In the genomic region with DNA sequence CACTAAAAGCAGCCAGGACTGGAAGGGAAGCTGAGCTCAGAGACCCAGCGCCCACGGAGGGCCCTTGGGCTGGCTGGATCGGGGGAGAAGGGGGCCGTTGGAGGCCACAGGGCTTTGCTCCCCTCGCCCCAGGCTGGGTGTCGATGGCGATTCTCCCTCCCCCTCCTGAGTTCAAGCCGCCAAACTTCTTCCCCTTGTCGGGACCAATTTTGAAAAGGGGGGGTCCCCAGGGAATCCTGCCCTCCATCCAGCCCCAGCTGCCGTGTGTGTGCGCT, we compare ENCODE assay signal across 16 cellular contexts.
DNase-seq lines count a peak whose midpoint lies in the region; ATAC-seq and TF ChIP-seq lines count a peak whose summit lies in the region.
"Had no signal": no experiment of that assay in that cellular context is flagged by ENCODE, and none has a peak within 500 bp of the region (broad histone marks: within the 10 kb centered on the region; RNA-seq: fewer than 3 reads in every experiment).

No MANE protein-coding gene starts in this region.

- peak overlapping the region; percentile 36 for H3K4me3 ChIP-seq in GM12864 (ENCODE audit: low read depth, low read length)
- H3K4me3 ChIP-seq in PC-3 (ENCODE audit: low read length) = peak overlapping the region; percentile 35; the same call in 1 of the 2 replicates
- peak overlapping the region; percentile 13 for H3K4me3 ChIP-seq in iPS-11a (ENCODE audit: low read depth, low read length)
- H3K4me3 ChIP-seq in skeletal muscle satellite cell (ENCODE audit: low read length) = no peak overlapping the region
- H3K4me3 ChIP-seq in SK-N-SH (ENCODE audit: low read depth in 2 of 2, low read length in 1 of 2) = no peak overlapping the region
- H3K4me3 ChIP-seq: ovary had no signal

- 66% methylated on average over 6 of the region's 11 CpGs for WGBS in SK-N-SH (ENCODE audit: low lambda C conversion rate)

- DNase-seq in GM12864 (ENCODE audit: low read depth) (no peak), PC-3 (no peak), COLO668 (lab: John Stamatoyannopoulos, UW; ENCODE audit: unreplicated experiment) (no peak), SK-N-SH (no peak)
- DNase-seq: aorta, midbrain, MM.1S, NCI-H2081, NCI-H526 treated with DMSO at 0.1 percent for 48 hours, ovary, T-helper 9 cell had no signal

- no peak overlapping the region for H3K27ac ChIP-seq in PC-3 (ENCODE audit: low read length)
- H3K27ac ChIP-seq in SK-N-SH (ENCODE audit: low read depth in 2 of 2, low read length in 1 of 2) = no peak overlapping the region
- H3K27ac ChIP-seq: C4-2B, ovary, testis had no signal

- no peaks in the 10 kb centered on the region for H4K20me1 ChIP-seq in PC-3 (ENCODE audit: low read length)
- no peaks in the 10 kb centered on the region for H4K20me1 ChIP-seq in SK-N-SH (ENCODE audit: insufficient read depth)

- TF ChIP-seq CTCF in GM12864 (IDR thresholded peaks at IDR 0.05; ENCODE audit: low read depth, low read length, missing control alignments) (no peak), PC-3 (conservative IDR thresholded peaks at IDR 0.05; ENCODE audit: low read depth, low read length) (no peak), SK-N-SH (IDR thresholded peaks at IDR 0.05) (no peak)

- TF ChIP-seq EP300 in SK-N-SH (IDR thresholded peaks at IDR 0.05; ENCODE audit: borderline replicate concordance in 1 of 2, low read depth in 1 of 2, low read length in 1 of 2) = no peak

- no peaks in the 10 kb centered on the region for H3K4me1 ChIP-seq in PC-3 (ENCODE audit: insufficient read depth, low read length)
- H3K4me1 ChIP-seq in skeletal muscle satellite cell (ENCODE audit: control insufficient read depth, insufficient read depth, low read length) = no peaks in the 10 kb centered on the region
- H3K4me1 ChIP-seq in SK-N-SH (ENCODE audit: control insufficient read depth in 1 of 2, insufficient read depth in 2 of 2, low read depth in 1 of 2, low read length in 1 of 2) = no peaks in the 10 kb centered on the region
- H3K4me1 ChIP-seq: testis had no signal

- H2AFZ ChIP-seq in PC-3 (ENCODE audit: low read length) = peak overlapping the region; percentile 55; the same call in 1 of the 2 replicates
- H2AFZ ChIP-seq in SK-N-SH (ENCODE audit: low read depth) = no peak overlapping the region

- ATAC-seq in PC-3 (no peak), HG02970 (IDR thresholded peaks at IDR 0.05; ENCODE audit: low FRiP score, unreplicated experiment) (no peak)

- H3K4me2 ChIP-seq in PC-3 (ENCODE audit: low read length) = peak overlapping the region; percentile 66
- peak overlapping the region; percentile 44 for H3K4me2 ChIP-seq in skeletal muscle satellite cell (ENCODE audit: low read length)
- no peak overlapping the region for H3K4me2 ChIP-seq in SK-N-SH

- H3F3A ChIP-seq in PC-3 (ENCODE audit: low read length, unreplicated experiment) = no peaks in the 10 kb centered on the region
- H3F3A ChIP-seq in SK-N-SH (replicated peaks; ENCODE audit: insufficient read depth) = no peaks in the 10 kb centered on the region

- H3K79me2 ChIP-seq in PC-3 (ENCODE audit: low read length) (no peaks in the 10 kb centered on the region), SK-N-SH (ENCODE audit: insufficient read depth) (no peaks in the 10 kb centered on the region)

- H3K27me3 ChIP-seq in PC-3 (ENCODE audit: low read length) = no peaks in the 10 kb centered on the region
- peaks cover 27% of the 10 kb centered on the region for H3K27me3 ChIP-seq in skeletal muscle satellite cell (ENCODE audit: control insufficient read depth, insufficient read depth, low read length)
- H3K27me3 ChIP-seq in SK-N-SH (ENCODE audit: insufficient read depth) = no peaks in the 10 kb centered on the region
- H3K27me3 ChIP-seq: ovary, testis had no signal

- BruUV-seq in PC-3 (replicated peaks; lab: Mats Ljungman, UMichigan) = no TSS peak

- intact Hi-C loops in PC-3 (cut with micrococcal nuclease) = loop anchor here (5.0 kb wide), 1 partner anchor 226 kb away; no protein-coding TSS in a partner anchor

- H3K36me3 ChIP-seq in PC-3 (ENCODE audit: low read depth, low read length) (no peaks in the 10 kb centered on the region), skeletal muscle satellite cell (ENCODE audit: insufficient read depth, low read length) (no peaks in the 10 kb centered on the region), SK-N-SH (replicated peaks in 1 of 2; ENCODE audit: control insufficient read depth in 1 of 2, insufficient read depth in 2 of 2, low read length in 1 of 2) (no peaks in the 10 kb centered on the region)
- H3K36me3 ChIP-seq: ovary had no signal

- CTCF ChIA-PET in PC-3 (lab: Charles Lee) = no interaction called here
- CTCF ChIA-PET in SK-N-SH (lab: Yijun Ruan, JAX) = no interaction called here

- POLR2A ChIA-PET in PC-3 (lab: Charles Lee; ENCODE audit: unreplicated experiment) (no interaction called here), SK-N-SH (lab: Yijun Ruan, JAX) (interaction anchor here (1.0 kb wide), 1 partner anchor 26 kb away, joined by 3 read pairs; no protein-coding TSS in a partner anchor)

- H3K9me3 ChIP-seq in PC-3 (ENCODE audit: low read length) (no peaks in the 10 kb centered on the region), skeletal muscle satellite cell (replicated peaks; ENCODE audit: low read length) (no peaks in the 10 kb centered on the region), SK-N-SH (no peaks in the 10 kb centered on the region)
- H3K9me3 ChIP-seq: ovary, testis had no signal

- H3K9ac ChIP-seq in PC-3 (ENCODE audit: low read length) (no peak overlapping the region), skeletal muscle satellite cell (ENCODE audit: low read depth, low read length) (no peak overlapping the region), SK-N-SH (no peak overlapping the region)

- H3K9me2 ChIP-seq in PC-3 (replicated peaks; ENCODE audit: low read length) = no peaks in the 10 kb centered on the region
- H3K9me2 ChIP-seq in SK-N-SH = no peaks in the 10 kb centered on the region

- no peak for TF ChIP-seq RAD21 in SK-N-SH (IDR thresholded peaks at IDR 0.05; ENCODE audit: low read length)

TF ChIP-seq in SK-N-SH, 30 proteins besides CTCF, POLR2A, EP300 and RAD21:
- TF ChIP-seq MEF2A (IDR thresholded peaks at IDR 0.05; ENCODE audit: borderline replicate concordance, low read depth) = no peak
- TF ChIP-seq, protein P1, sequence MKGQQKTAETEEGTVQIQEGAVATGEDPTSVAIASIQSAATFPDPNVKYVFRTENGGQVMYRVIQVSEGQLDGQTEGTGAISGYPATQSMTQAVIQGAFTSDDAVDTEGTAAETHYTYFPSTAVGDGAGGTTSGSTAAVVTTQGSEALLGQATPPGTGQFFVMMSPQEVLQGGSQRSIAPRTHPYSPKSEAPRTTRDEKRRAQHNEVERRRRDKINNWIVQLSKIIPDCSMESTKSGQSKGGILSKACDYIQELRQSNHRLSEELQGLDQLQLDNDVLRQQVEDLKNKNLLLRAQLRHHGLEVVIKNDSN (IDR thresholded peaks at IDR 0.05; ENCODE audit: borderline replicate concordance, low read depth) = no peak
- TF ChIP-seq RCOR1 (IDR thresholded peaks at IDR 0.05; ENCODE audit: low read length) = no peak
- no peak for TF ChIP-seq POLR2AphosphoS5 (IDR thresholded peaks at IDR 0.05; ENCODE audit: low read depth, low read length)
- no peak for TF ChIP-seq NFIC (IDR thresholded peaks at IDR 0.05; ENCODE audit: borderline replicate concordance)
- TF ChIP-seq FOXJ3 (CRISPR knock-in tag; IDR thresholded peaks at IDR 0.05) = no peak
- no peak for TF ChIP-seq ELF1 (IDR thresholded peaks at IDR 0.05)
- TF ChIP-seq, protein P2, sequence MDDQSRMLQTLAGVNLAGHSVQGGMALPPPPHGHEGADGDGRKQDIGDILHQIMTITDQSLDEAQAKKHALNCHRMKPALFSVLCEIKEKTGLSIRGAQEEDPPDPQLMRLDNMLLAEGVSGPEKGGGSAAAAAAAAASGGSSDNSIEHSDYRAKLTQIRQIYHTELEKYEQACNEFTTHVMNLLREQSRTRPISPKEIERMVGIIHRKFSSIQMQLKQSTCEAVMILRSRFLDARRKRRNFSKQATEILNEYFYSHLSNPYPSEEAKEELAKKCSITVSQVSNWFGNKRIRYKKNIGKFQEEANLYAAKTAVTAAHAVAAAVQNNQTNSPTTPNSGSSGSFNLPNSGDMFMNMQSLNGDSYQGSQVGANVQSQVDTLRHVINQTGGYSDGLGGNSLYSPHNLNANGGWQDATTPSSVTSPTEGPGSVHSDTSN (IDR thresholded peaks at IDR 0.05) = no peak
- TF ChIP-seq, protein P3, sequence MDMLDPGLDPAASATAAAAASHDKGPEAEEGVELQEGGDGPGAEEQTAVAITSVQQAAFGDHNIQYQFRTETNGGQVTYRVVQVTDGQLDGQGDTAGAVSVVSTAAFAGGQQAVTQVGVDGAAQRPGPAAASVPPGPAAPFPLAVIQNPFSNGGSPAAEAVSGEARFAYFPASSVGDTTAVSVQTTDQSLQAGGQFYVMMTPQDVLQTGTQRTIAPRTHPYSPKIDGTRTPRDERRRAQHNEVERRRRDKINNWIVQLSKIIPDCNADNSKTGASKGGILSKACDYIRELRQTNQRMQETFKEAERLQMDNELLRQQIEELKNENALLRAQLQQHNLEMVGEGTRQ (IDR thresholded peaks at IDR 0.05; ENCODE audit: borderline replicate concordance, low read depth, low read length) = no peak
- no peak for TF ChIP-seq FOXM1 (IDR thresholded peaks at IDR 0.05; ENCODE audit: low read depth)
- no peak for TF ChIP-seq SIN3A (IDR thresholded peaks at IDR 0.05; ENCODE audit: borderline replicate concordance, low read depth, low read length)
- no peak for TF ChIP-seq MXI1 (IDR thresholded peaks at IDR 0.05; ENCODE audit: low read depth, low read length)
- TF ChIP-seq, protein P4, sequence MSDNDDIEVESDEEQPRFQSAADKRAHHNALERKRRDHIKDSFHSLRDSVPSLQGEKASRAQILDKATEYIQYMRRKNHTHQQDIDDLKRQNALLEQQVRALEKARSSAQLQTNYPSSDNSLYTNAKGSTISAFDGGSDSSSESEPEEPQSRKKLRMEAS (IDR thresholded peaks at IDR 0.05; ENCODE audit: low read depth) = no peak
- TF ChIP-seq NRF1 (IDR thresholded peaks at IDR 0.05; ENCODE audit: low read depth, low read length) = no peak
- no peak for TF ChIP-seq SMC3 (IDR thresholded peaks at IDR 0.05; ENCODE audit: low read depth, low read length)
- TF ChIP-seq, protein P5, sequence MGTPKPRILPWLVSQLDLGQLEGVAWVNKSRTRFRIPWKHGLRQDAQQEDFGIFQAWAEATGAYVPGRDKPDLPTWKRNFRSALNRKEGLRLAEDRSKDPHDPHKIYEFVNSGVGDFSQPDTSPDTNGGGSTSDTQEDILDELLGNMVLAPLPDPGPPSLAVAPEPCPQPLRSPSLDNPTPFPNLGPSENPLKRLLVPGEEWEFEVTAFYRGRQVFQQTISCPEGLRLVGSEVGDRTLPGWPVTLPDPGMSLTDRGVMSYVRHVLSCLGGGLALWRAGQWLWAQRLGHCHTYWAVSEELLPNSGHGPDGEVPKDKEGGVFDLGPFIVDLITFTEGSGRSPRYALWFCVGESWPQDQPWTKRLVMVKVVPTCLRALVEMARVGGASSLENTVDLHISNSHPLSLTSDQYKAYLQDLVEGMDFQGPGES (IDR thresholded peaks at IDR 0.05; ENCODE audit: low read depth, low read length) = no peak
TF ChIP-seq in SK-N-SH: peak in this region for 0.

Comparison
In these comparisons a context has a peak if more than half of its experiments do, and no peak if none do; other contexts are left out.
1. H3K4me3 ChIP-seq: peak in GM12864 (single experiment), PC-3 (single experiment) and iPS-11a (single experiment); none in skeletal muscle satellite cell (single experiment) and SK-N-SH (0 of 2).